9 cellular contexts compared by ENCODE assay signal in the genomic region with DNA sequence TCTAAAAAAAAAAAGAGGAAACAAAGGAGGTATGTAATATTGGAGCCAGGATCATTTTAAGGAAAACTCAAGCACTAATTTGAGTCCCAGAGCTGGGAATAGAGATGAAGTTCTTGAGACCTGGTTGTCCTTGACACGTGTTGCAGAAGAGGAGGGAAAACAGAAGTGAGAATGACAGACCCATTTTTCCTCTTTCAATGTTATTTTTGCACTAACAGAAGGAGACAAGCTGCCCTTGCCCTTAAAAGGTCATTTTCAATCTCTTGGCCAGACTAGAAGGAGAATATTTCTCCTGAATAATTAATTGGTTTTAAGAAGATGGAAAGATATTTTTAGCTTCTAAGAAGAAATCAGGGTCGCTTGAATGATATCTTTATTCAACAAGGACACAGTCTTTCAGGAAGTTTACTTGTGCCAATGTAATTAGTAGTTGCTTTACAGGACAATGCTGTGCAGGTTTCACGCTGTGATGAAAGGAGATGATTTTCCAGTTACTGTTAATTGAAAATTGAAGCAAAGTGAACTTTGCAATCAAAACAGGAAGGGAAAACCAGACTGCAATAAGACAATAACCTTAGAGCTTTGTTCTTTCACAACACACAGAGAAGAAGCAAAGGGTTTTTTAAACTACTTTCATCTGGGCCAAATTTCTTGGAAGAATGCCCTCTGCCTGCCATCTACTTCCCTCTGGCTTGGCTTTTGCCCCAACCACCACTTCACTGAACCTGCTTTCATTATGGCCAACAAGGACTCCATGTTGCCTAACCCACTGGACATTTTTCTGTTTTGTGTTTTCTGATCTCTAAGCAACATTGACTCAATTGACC. TPM values are rescaled to one million over a fixed set of nuclear protein-coding genes. Genes with fewer than 3 reads are reported as not detected.
DNase-seq lines count a peak whose midpoint lies in the region; FAIRE-seq and TF ChIP-seq lines count a peak whose summit lies in the region.
"Had no signal": no experiment of that assay in that cellular context is flagged by ENCODE, and none has a peak within 500 bp of the region (broad histone marks: within the 10 kb centered on the region; RNA-seq: fewer than 3 reads in every experiment).

No MANE protein-coding gene starts in this region.

- H3K9me3 ChIP-seq in DOHH2 (ENCODE audit: control insufficient read depth, insufficient read depth, low read length) (no peaks in the 10 kb centered on the region), parathyroid adenoma (ENCODE audit: control insufficient read depth, low read length) (peaks cover 5% of the 10 kb centered on the region)

- H3K4me1 ChIP-seq in DOHH2 (ENCODE audit: control insufficient read depth, low read length) (peaks cover 70% of the 10 kb centered on the region), parathyroid adenoma (no peaks in the 10 kb centered on the region)

- H3K27ac ChIP-seq in DOHH2 (ENCODE audit: low read depth, low read length), result peak overlapping the region; percentile 32
- H3K27ac ChIP-seq in parathyroid adenoma, result peak overlapping the region; percentile 39

- peak overlapping the region; percentile 34 for H3K4me2 ChIP-seq in DOHH2 (ENCODE audit: low read length)
- no peak overlapping the region for H3K4me2 ChIP-seq in parathyroid adenoma (ENCODE audit: low read length)

- H3K36me3 ChIP-seq in DOHH2 (ENCODE audit: control insufficient read depth, low read length) (no peaks in the 10 kb centered on the region), parathyroid adenoma (ENCODE audit: control insufficient read depth, insufficient read depth, low read length) (no peaks in the 10 kb centered on the region)

- H3K27me3 ChIP-seq in DOHH2 (ENCODE audit: control insufficient read depth, low read length) (no peaks in the 10 kb centered on the region), parathyroid adenoma (ENCODE audit: control insufficient read depth, insufficient read depth, low read length) (no peaks in the 10 kb centered on the region)

- H3K36me3 Mint-ChIP-seq in activated T-helper 2 cell treated with anti-CD3 and anti-CD28 coated beads, Interferon-gamma antibody, Interleukin-2, Interleukin-4, amounts not matched to agents 10 μg/mL and 5 μg/mL and 100 μg/mL, durations not matched to agents 14 hours and 24 hours and 36 hours (ENCODE audit: low read depth), result peaks cover 3% of the 10 kb centered on the region

- H3K4me1 Mint-ChIP-seq in activated T-helper 2 cell treated with anti-CD3 and anti-CD28 coated beads, Interferon-gamma antibody, Interleukin-2, Interleukin-4, amounts not matched to agents 10 μg/mL and 5 μg/mL and 100 μg/mL, durations not matched to agents 14 hours and 24 hours and 36 hours (ENCODE audit: low read depth), result peaks cover 28% of the 10 kb centered on the region

- no peak overlapping the region for H3K4me3 Mint-ChIP-seq in activated T-helper 2 cell treated with anti-CD3 and anti-CD28 coated beads, Interferon-gamma antibody, Interleukin-2, Interleukin-4, amounts not matched to agents 10 μg/mL and 5 μg/mL and 100 μg/mL, durations not matched to agents 14 hours and 24 hours and 36 hours (ENCODE audit: low read depth)

- intact Hi-C loops in activated T-helper 2 cell treated with anti-CD3 and anti-CD28 coated beads, Interferon-gamma antibody, Interleukin-2, Interleukin-4, amounts not matched to agents 10 μg/mL and 5 μg/mL and 100 μg/mL, durations not matched to agents 14 hours and 24 hours and 36 hours (cut with micrococcal nuclease), result no loop called here

- H3K4me3 ChIP-seq in DOHH2 (ENCODE audit: low read length) (peak overlapping the region; percentile 12), parathyroid adenoma (ENCODE audit: low read depth, low read length) (no peak overlapping the region)

- no peak overlapping the region for H2AFZ ChIP-seq in parathyroid adenoma

- DNase-seq in NCI-H2196 treated with DMSO at 0.1 percent for 48 hours (lab: John Stamatoyannopoulos, UW; ENCODE audit: unreplicated experiment) (peak; percentile 48), NCI-H345 (lab: John Stamatoyannopoulos, UW) (no peak), iPS-NIHi7 (ENCODE audit: extremely low spot score) (no peak), epidermal melanocyte (ENCODE audit: insufficient read length, low spot score) (no peak)
- DNase-seq in activated T-helper 2 cell treated with anti-CD3 and anti-CD28 coated beads, Interferon-gamma antibody, Interleukin-2, Interleukin-4, amounts not matched to agents 10 μg/mL and 5 μg/mL and 100 μg/mL, durations not matched to agents 14 hours and 24 hours and 36 hours (ENCODE audit: low spot score), result no peak
- DNase-seq: activated CD4-positive, CD25-positive, alpha-beta regulatory T cell had no signal

- H4K20me1 ChIP-seq in DOHH2 (ENCODE audit: control insufficient read depth, insufficient read depth, low read depth, low read length), result no peaks in the 10 kb centered on the region

- peaks cover 11% of the 10 kb centered on the region for H3K9me3 Mint-ChIP-seq in activated T-helper 2 cell treated with anti-CD3 and anti-CD28 coated beads, Interferon-gamma antibody, Interleukin-2, Interleukin-4, amounts not matched to agents 10 μg/mL and 5 μg/mL and 100 μg/mL, durations not matched to agents 14 hours and 24 hours and 36 hours

- H3K27ac Mint-ChIP-seq in activated T-helper 2 cell treated with anti-CD3 and anti-CD28 coated beads, Interferon-gamma antibody, Interleukin-2, Interleukin-4, amounts not matched to agents 10 μg/mL and 5 μg/mL and 100 μg/mL, durations not matched to agents 14 hours and 24 hours and 36 hours, result no peak overlapping the region

- H3K79me2 ChIP-seq in DOHH2 (ENCODE audit: control insufficient read depth, low read length) (no peaks in the 10 kb centered on the region), parathyroid adenoma (no peaks in the 10 kb centered on the region)

- H3K27me3 Mint-ChIP-seq in activated T-helper 2 cell treated with anti-CD3 and anti-CD28 coated beads, Interferon-gamma antibody, Interleukin-2, Interleukin-4, amounts not matched to agents 10 μg/mL and 5 μg/mL and 100 μg/mL, durations not matched to agents 14 hours and 24 hours and 36 hours (ENCODE audit: low read depth), result no peaks in the 10 kb centered on the region

- peak; percentile 4 for FAIRE-seq in endometrium (lab: Jason Lieb, UNC)

- no peaks in the 10 kb centered on the region for H3K9me2 ChIP-seq in DOHH2 (replicated peaks; ENCODE audit: control insufficient read depth, low read length)

- H3F3A ChIP-seq in DOHH2 (ENCODE audit: control insufficient read depth, insufficient read depth), result peaks cover 37% of the 10 kb centered on the region

- no peak overlapping the region for H3K9ac ChIP-seq in parathyroid adenoma

- TF ChIP-seq CTCF in DOHH2 (IDR thresholded peaks at IDR 0.05; ENCODE audit: low read depth, low read length, poor library complexity, severe bottlenecking), result no peak
- TF ChIP-seq CTCF in parathyroid adenoma (IDR thresholded peaks at IDR 0.05), result no peak

RNA-seq across cellular contexts. Expression of a gene that starts 31.6 kb away (rescaled TPM):
- total RNA-seq in activated T-helper 2 cell treated with anti-CD3 and anti-CD28 coated beads, Interferon-gamma antibody, Interleukin-2, Interleukin-4, amounts not matched to agents 10 μg/mL and 5 μg/mL and 100 μg/mL, durations not matched to agents 14 hours and 24 hours and 36 hours, result 35.9 and 36.0 TPM in 2 replicates
